In the genomic region with DNA sequence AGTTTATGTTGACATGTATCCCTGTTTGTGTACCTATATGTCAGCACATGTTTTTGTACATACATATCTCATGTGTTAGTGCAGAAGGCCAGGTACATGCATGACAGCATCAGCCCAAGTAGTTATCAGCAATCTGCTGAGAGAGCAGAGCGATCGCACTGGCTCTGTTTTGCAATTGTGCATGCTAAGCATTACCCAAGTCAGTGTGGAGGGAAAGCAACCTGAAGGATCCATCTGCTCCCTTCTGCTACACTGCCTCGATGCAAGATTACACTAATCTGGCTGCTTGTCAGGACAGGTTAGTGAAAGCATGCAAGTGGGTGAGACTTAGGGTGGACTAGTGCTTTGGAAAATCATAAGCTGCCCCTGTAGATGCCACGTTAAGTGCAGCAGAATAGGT, we compare ENCODE assay signal across 26 cellular contexts.
DNase-seq lines count a peak whose midpoint lies in the region; ATAC-seq, FAIRE-seq and TF ChIP-seq lines count a peak whose summit lies in the region.
"Had no signal": no experiment of that assay in that cellular context is flagged by ENCODE, and none has a peak within 500 bp of the region (broad histone marks: within the 10 kb centered on the region; RNA-seq: fewer than 3 reads in every experiment).

No MANE protein-coding gene starts in this region.

- 76% methylated on average over 4 of the region's 4 CpGs for WGBS in mammary epithelial cell (ENCODE audit: low coverage, missing lambda C conversion rate)
- 90% methylated on average over 4 of the region's 4 CpGs; no CpG with 5 or more reads in 1 of the 2 experiments for WGBS in H1 (ENCODE audit: extremely low coverage in 1 of 2, insufficient coverage in 1 of 2, insufficient read length in 1 of 2, insufficient replicate concordance in 2 of 2, low coverage in 1 of 2, low lambda C conversion rate in 2 of 2, missing lambda C conversion rate in 1 of 2), 2 experiments

- no peaks in the 10 kb centered on the region for H3K79me2 ChIP-seq in mammary epithelial cell (ENCODE audit: insufficient read depth, low read length)
- H3K79me2 ChIP-seq in H1 (ENCODE audit: control insufficient read depth in 1 of 2, insufficient read depth in 2 of 2, low read length in 2 of 2), result no peaks in the 10 kb centered on the region

- no peak overlapping the region for H2BK5ac ChIP-seq in H1 (ENCODE audit: low read depth, low read length)

- H3K27ac Mint-ChIP-seq in stimulated activated naive CD8-positive, alpha-beta T cell treated with anti-CD3 and anti-CD28 coated beads, Interleukin-15, amount 100 ng/mL, for 72 hours, result no peak overlapping the region
- no peak overlapping the region for H3K27ac Mint-ChIP-seq in stimulated activated memory B cell treated with anti-CD40 and anti-IgM and Interleukin-4, amounts not matched to agents 10 μg/mL and 1 μg/mL and 100 μg/mL, for 72 hours
- H3K27ac Mint-ChIP-seq: activated CD8-positive, alpha-beta T cell treated with anti-CD3 and anti-CD28 coated beads, Interleukin-2, amount 10 ng/mL, durations not matched to agents 7 days and 5 days; activated naive CD8-positive, alpha-beta T cell; B cell; CD8-positive, alpha-beta memory T cell; natural killer cell treated with Interleukin-12 subunit alpha and Interleukin-12 subunit beta and Interleukin-15 and Interleukin-18, amount 100 ng/mL, for 72 hours had no signal

- H3K9me3 ChIP-seq in mammary epithelial cell (replicated peaks; ENCODE audit: insufficient read depth, low read length) (no peaks in the 10 kb centered on the region), breast epithelium (no peaks in the 10 kb centered on the region), H1 (ENCODE audit: insufficient read depth in 2 of 2, low read depth in 1 of 2, low read length in 1 of 2) (no peaks in the 10 kb centered on the region), upper lobe of right lung (no peaks in the 10 kb centered on the region), left ventricle myocardium inferior (replicated peaks) (no peaks in the 10 kb centered on the region)
- H3K9me3 ChIP-seq: A549, ascending aorta, thoracic aorta, vagina had no signal

- H2BK20ac ChIP-seq in H1 (ENCODE audit: low read length), result no peak overlapping the region

- H3K4me1 ChIP-seq in mammary epithelial cell (ENCODE audit: insufficient read depth, low read length), result no peaks in the 10 kb centered on the region
- no peaks in the 10 kb centered on the region for H3K4me1 ChIP-seq in breast epithelium
- peaks cover 0 to 6% (median 1%) of the 10 kb centered on the region in 4 experiments; a peak in 2 of 7 replicates for H3K4me1 ChIP-seq in H1 (replicated peaks in 1 of 4; ENCODE audit: control insufficient read depth in 3 of 4, insufficient read depth in 4 of 4, low read length in 3 of 4)
- no peaks in the 10 kb centered on the region for H3K4me1 ChIP-seq in upper lobe of right lung
- H3K4me1 ChIP-seq in left ventricle myocardium inferior, result peaks cover 14% of the 10 kb centered on the region
- H3K4me1 ChIP-seq: A549, ascending aorta, vagina had no signal

- no peak overlapping the region for H3K4ac ChIP-seq in H1 (replicated peaks; ENCODE audit: insufficient read length, low read depth, low read length)

- DNase-seq in mammary epithelial cell, result peak; percentile 6
- no peak for DNase-seq in breast epithelium (ENCODE audit: low spot score in 2 of 2)
- DNase-seq in NCI-H524 treated with DMSO at 0.1 percent for 48 hours (lab: John Stamatoyannopoulos, UW), result peak; percentile 83
- no peak for DNase-seq in H1 (ENCODE audit: low read depth in 1 of 2, low spot score in 2 of 2)
- no peak for DNase-seq in upper lobe of right lung
- no peak for DNase-seq in left ventricle myocardium inferior
- DNase-seq in stimulated activated naive CD8-positive, alpha-beta T cell treated with anti-CD3 and anti-CD28 coated beads, Interleukin-15, amount 100 ng/mL, for 72 hours, result no peak
- DNase-seq: activated CD4-positive, alpha-beta T cell treated with anti-CD3 and anti-CD28 coated beads for 1 hour; activated CD8-positive, alpha-beta T cell treated with anti-CD3 and anti-CD28 coated beads, Interleukin-2, amount 10 ng/mL, durations not matched to agents 7 days and 5 days; CD8-positive, alpha-beta memory T cell; central memory CD4-positive, alpha-beta T cell; GDM1; Karpas-422; NCI-H526; stimulated activated naive CD8-positive, alpha-beta T cell treated with anti-CD3 and anti-CD28 coated beads, Interleukin-15, Interleukin-2, amounts not matched to agents 100 U/mL and 50 U/mL, for 24 hours; T-helper 2 cell had no signal

- no peaks in the 10 kb centered on the region for H3K4me1 Mint-ChIP-seq in stimulated activated naive CD8-positive, alpha-beta T cell treated with anti-CD3 and anti-CD28 coated beads, Interleukin-15, amount 100 ng/mL, for 72 hours
- H3K4me1 Mint-ChIP-seq in stimulated activated memory B cell treated with anti-CD40 and anti-IgM and Interleukin-4, amounts not matched to agents 10 μg/mL and 1 μg/mL and 100 μg/mL, for 72 hours, result no peaks in the 10 kb centered on the region
- H3K4me1 Mint-ChIP-seq: B cell had no signal

- CTCF ChIA-PET in mammary epithelial cell (lab: Charles Lee; ENCODE audit: low non-redundant PET), result no interaction called here
- CTCF ChIA-PET in H1 (lab: Charles Lee; ENCODE audit: partially characterized antibody), result no interaction called here

- intact Hi-C loops in mammary epithelial cell (cut with micrococcal nuclease), result no loop called here
- intact Hi-C loops in breast epithelium (cut with DNase I; ENCODE audit: low total_unique reads), result no loop called here
- intact Hi-C loops in upper lobe of right lung (cut with DNase I), result no loop called here
- intact Hi-C loops in left ventricle myocardium inferior (cut with micrococcal nuclease), result no loop called here

- TF ChIP-seq EP300 in H1 (IDR thresholded peaks at IDR 0.05; ENCODE audit: borderline replicate concordance in 1 of 2, low read depth in 2 of 2, low read length in 2 of 2), result no peak

- no peaks in the 10 kb centered on the region for H3K9me3 Mint-ChIP-seq in stimulated activated naive CD8-positive, alpha-beta T cell treated with anti-CD3 and anti-CD28 coated beads, Interleukin-15, amount 100 ng/mL, for 72 hours
- H3K9me3 Mint-ChIP-seq in stimulated activated memory B cell treated with anti-CD40 and anti-IgM and Interleukin-4, amounts not matched to agents 10 μg/mL and 1 μg/mL and 100 μg/mL, for 72 hours, result peaks cover 3% of the 10 kb centered on the region
- H3K9me3 Mint-ChIP-seq: natural killer cell treated with Interleukin-12 subunit alpha and Interleukin-12 subunit beta and Interleukin-15 and Interleukin-18, amount 100 ng/mL, for 72 hours had no signal

- H3K9ac ChIP-seq in mammary epithelial cell (ENCODE audit: insufficient read depth, low read length), result no peak overlapping the region
- no peak overlapping the region for H3K9ac ChIP-seq in H1 (replicated peaks in 1 of 4; ENCODE audit: extremely low read depth in 1 of 4, low read depth in 3 of 4, low read length in 3 of 4)

- H4K8ac ChIP-seq in H1 (ENCODE audit: extremely low read depth, insufficient read depth, low read length), result no peak overlapping the region

- no peaks in the 10 kb centered on the region for H3K27me3 Mint-ChIP-seq in stimulated activated naive CD8-positive, alpha-beta T cell treated with anti-CD3 and anti-CD28 coated beads, Interleukin-15, amount 100 ng/mL, for 72 hours
- no peaks in the 10 kb centered on the region for H3K27me3 Mint-ChIP-seq in stimulated activated memory B cell treated with anti-CD40 and anti-IgM and Interleukin-4, amounts not matched to agents 10 μg/mL and 1 μg/mL and 100 μg/mL, for 72 hours
- H3K27me3 Mint-ChIP-seq: activated naive CD8-positive, alpha-beta T cell; B cell; CD8-positive, alpha-beta memory T cell; natural killer cell treated with Interleukin-12 subunit alpha and Interleukin-12 subunit beta and Interleukin-15 and Interleukin-18, amount 100 ng/mL, for 72 hours had no signal

- H3K14ac ChIP-seq in H1 (ENCODE audit: insufficient read length), result no peak overlapping the region

- dilution Hi-C loops in mammary epithelial cell (cut with HindIII; ENCODE audit: low sequenced_read_pairs), result no loop called here

- H3K4me2 ChIP-seq in mammary epithelial cell (ENCODE audit: insufficient read depth, low read depth, low read length) (no peak overlapping the region), H1 (ENCODE audit: insufficient read depth in 1 of 2, low read depth in 2 of 2, low read length in 2 of 2) (no peak overlapping the region)
- H3K4me2 ChIP-seq: A549 had no signal

- no peak overlapping the region for H2BK120ac ChIP-seq in H1 (replicated peaks; ENCODE audit: low read depth, low read length)

- H3K4me3 ChIP-seq in mammary epithelial cell (replicated peaks in 1 of 3; ENCODE audit: insufficient read depth in 1 of 3, low read depth in 2 of 3, low read length in 3 of 3), result no peak overlapping the region
- H3K4me3 ChIP-seq in breast epithelium, result no peak overlapping the region
- no peak overlapping the region for H3K4me3 ChIP-seq in H1 (ENCODE audit: extremely low read depth in 1 of 4, insufficient read depth in 2 of 4, low read depth in 3 of 4, low read length in 4 of 4)
- H3K4me3 ChIP-seq in upper lobe of right lung, result no peak overlapping the region
- H3K4me3 ChIP-seq in left ventricle myocardium inferior, result no peak overlapping the region
- H3K4me3 ChIP-seq: A549, ascending aorta, thoracic aorta, vagina had no signal

- H3K79me1 ChIP-seq in H1 (ENCODE audit: low read depth, low read length), result no peaks in the 10 kb centered on the region; the same call in 1 of the 2 replicates

- no peak overlapping the region for H3K4me3 Mint-ChIP-seq in stimulated activated naive CD8-positive, alpha-beta T cell treated with anti-CD3 and anti-CD28 coated beads, Interleukin-15, amount 100 ng/mL, for 72 hours
- H3K4me3 Mint-ChIP-seq in stimulated activated memory B cell treated with anti-CD40 and anti-IgM and Interleukin-4, amounts not matched to agents 10 μg/mL and 1 μg/mL and 100 μg/mL, for 72 hours, result no peak overlapping the region
- H3K4me3 Mint-ChIP-seq: activated CD8-positive, alpha-beta T cell treated with anti-CD3 and anti-CD28 coated beads, Interleukin-2, amount 10 ng/mL, durations not matched to agents 7 days and 5 days; activated naive CD8-positive, alpha-beta T cell; B cell; CD8-positive, alpha-beta memory T cell; natural killer cell treated with Interleukin-12 subunit alpha and Interleukin-12 subunit beta and Interleukin-15 and Interleukin-18, amount 100 ng/mL, for 72 hours had no signal

- TF ChIP-seq CTCF in mammary epithelial cell (conservative IDR thresholded peaks at IDR 0.05 in 1 of 2, IDR thresholded peaks at IDR 0.05 in 1 of 2; ENCODE audit: extremely low read depth in 1 of 2, insufficient read depth in 1 of 2, low read depth in 1 of 2, low read length in 2 of 2), result no peak
- no peak for TF ChIP-seq CTCF in breast epithelium (IDR thresholded peaks at IDR 0.05)
- no peak for TF ChIP-seq CTCF in H1 (IDR thresholded peaks at IDR 0.05; ENCODE audit: control extremely low read depth in 1 of 3, insufficient read depth in 1 of 3, low read depth in 1 of 3, low read length in 3 of 3)
- TF ChIP-seq CTCF in upper lobe of right lung (IDR thresholded peaks at IDR 0.05), result no peak
- no peak for TF ChIP-seq CTCF in left ventricle myocardium inferior (IDR thresholded peaks at IDR 0.05; ENCODE audit: borderline replicate concordance)

- TF ChIP-seq RAD21 in H1 (IDR thresholded peaks at IDR 0.05 in 1 of 2, conservative IDR thresholded peaks at IDR 0.05 in 1 of 2; ENCODE audit: low read depth in 2 of 2, low read length in 2 of 2), result no peak

- no TSS peak for BruUV-seq in mammary epithelial cell (replicated peaks; lab: Mats Ljungman, UMichigan)

- H3K36me3 ChIP-seq in mammary epithelial cell (ENCODE audit: insufficient read depth, low read length) (peaks cover 1% of the 10 kb centered on the region), breast epithelium (no peaks in the 10 kb centered on the region), H1 (ENCODE audit: control insufficient read depth in 2 of 4, insufficient read depth in 4 of 4, low read length in 3 of 4) (no peaks in the 10 kb centered on the region), upper lobe of right lung (peaks cover 9% of the 10 kb centered on the region), left ventricle myocardium inferior (peaks cover 2% of the 10 kb centered on the region)
- H3K36me3 ChIP-seq: ascending aorta, thoracic aorta, vagina had no signal

- no peaks in the 10 kb centered on the region for H3K23me2 ChIP-seq in H1 (ENCODE audit: low read depth, low read length)

- no peak for FAIRE-seq in H1 (lab: Jason Lieb, UNC)
- FAIRE-seq: A549, keratinocyte had no signal

- no peak for ATAC-seq in upper lobe of right lung
- ATAC-seq in stimulated activated naive CD8-positive, alpha-beta T cell treated with anti-CD3 and anti-CD28 coated beads, Interleukin-15, amount 100 ng/mL, for 72 hours, result no peak
- no peak for ATAC-seq in stimulated activated memory B cell treated with anti-CD40 and anti-IgM and Interleukin-4, amounts not matched to agents 10 μg/mL and 1 μg/mL and 100 μg/mL, for 72 hours
- ATAC-seq: A549; activated CD8-positive, alpha-beta T cell treated with anti-CD3 and anti-CD28 coated beads, Interleukin-2, amount 10 ng/mL, durations not matched to agents 7 days and 5 days; natural killer cell treated with Interleukin-12 subunit alpha and Interleukin-12 subunit beta and Interleukin-15 and Interleukin-18, amount 100 ng/mL, for 72 hours; stimulated activated naive CD8-positive, alpha-beta T cell treated with anti-CD3 and anti-CD28 coated beads, Interleukin-15, Interleukin-2, amounts not matched to agents 100 U/mL and 50 U/mL, for 24 hours had no signal

- H4K20me1 ChIP-seq in mammary epithelial cell (ENCODE audit: insufficient read depth, low read length) (no peaks in the 10 kb centered on the region), H1 (replicated peaks in 1 of 2; ENCODE audit: control insufficient read depth in 1 of 2, insufficient read depth in 2 of 2, low read length in 2 of 2) (peaks cover 0 to 3% of the 10 kb centered on the region in 2 experiments)

- no peak overlapping the region for H2BK12ac ChIP-seq in H1 (ENCODE audit: low read depth, low read length)

- H3K36me3 Mint-ChIP-seq in stimulated activated memory B cell treated with anti-CD40 and anti-IgM and Interleukin-4, amounts not matched to agents 10 μg/mL and 1 μg/mL and 100 μg/mL, for 72 hours, result peaks cover 6% of the 10 kb centered on the region
- H3K36me3 Mint-ChIP-seq: natural killer cell treated with Interleukin-12 subunit alpha and Interleukin-12 subunit beta and Interleukin-15 and Interleukin-18, amount 100 ng/mL, for 72 hours had no signal

- H2AK5ac ChIP-seq in H1 (ENCODE audit: low read depth, low read length), result 0 out of 2 replicates have a peak overlapping the region, but pooled peaks have one; percentile 40

- H3K23ac ChIP-seq in H1 (ENCODE audit: insufficient read length), result no peak overlapping the region

- in situ Hi-C loops in mammary epithelial cell (cut with MboI; ENCODE audit: low sequenced_read_pairs in 2 of 2), result no loop called here

- H3K27me3 ChIP-seq in mammary epithelial cell (ENCODE audit: insufficient read depth, low read length) (no peaks in the 10 kb centered on the region), breast epithelium (no peaks in the 10 kb centered on the region), H1 (replicated peaks in 1 of 4; ENCODE audit: control insufficient read depth in 3 of 4, extremely low read depth in 1 of 4, insufficient read depth in 3 of 4, low read length in 3 of 4) (no peaks in the 10 kb centered on the region), upper lobe of right lung (no peaks in the 10 kb centered on the region), left ventricle myocardium inferior (ENCODE audit: low read depth) (no peaks in the 10 kb centered on the region)
- H3K27me3 ChIP-seq: ascending aorta, vagina had no signal

- no peak overlapping the region for H4K91ac ChIP-seq in H1 (replicated peaks; ENCODE audit: insufficient read length, low read length)

- H4K5ac ChIP-seq in H1 (ENCODE audit: insufficient read length, low read depth, low read length), result no peak overlapping the region

- no peak overlapping the region for H2BK15ac ChIP-seq in H1 (ENCODE audit: low read length)

- POLR2A ChIA-PET in H1 (lab: Charles Lee; ENCODE audit: partially characterized antibody), result no interaction called here

- H2AFZ ChIP-seq in mammary epithelial cell (ENCODE audit: low read depth, low read length) (no peak overlapping the region), H1 (ENCODE audit: low read length) (no peak overlapping the region)

- H3K56ac ChIP-seq in H1 (replicated peaks; ENCODE audit: insufficient read length, low read depth, low read length), result no peak overlapping the region

- H3K18ac ChIP-seq in H1 (ENCODE audit: extremely low read depth, low read length), result no peak overlapping the region

- TF ChIP-seq POLR2A in breast epithelium (IDR thresholded peaks at IDR 0.05) (no peak), H1 (IDR thresholded peaks at IDR 0.05; ENCODE audit: control extremely low read depth in 1 of 2, low read depth in 2 of 2, low read length in 2 of 2) (no peak)

- H3K27ac ChIP-seq in mammary epithelial cell (ENCODE audit: insufficient read depth, low read depth, low read length), result no peak overlapping the region
- no peak overlapping the region for H3K27ac ChIP-seq in breast epithelium
- H3K27ac ChIP-seq in H1 (ENCODE audit: low read depth, low read length), result no peak overlapping the region
- no peak overlapping the region for H3K27ac ChIP-seq in upper lobe of right lung
- no peak overlapping the region for H3K27ac ChIP-seq in left ventricle myocardium inferior (replicated peaks)
- H3K27ac ChIP-seq: A549, ascending aorta, HL-60, thoracic aorta, vagina had no signal

Comparison
In these comparisons a context has a peak if more than half of its experiments do, and no peak if none do; other contexts are left out.
1. DNase-seq: peak in mammary epithelial cell (single experiment) and NCI-H524 treated with DMSO at 0.1 percent for 48 hours (single experiment); none in breast epithelium (0 of 2), H1 (0 of 2), upper lobe of right lung (single experiment), left ventricle myocardium inferior (single experiment) and stimulated activated naive CD8-positive, alpha-beta T cell treated with anti-CD3 and anti-CD28 coated beads, Interleukin-15, amount 100 ng/mL, for 72 hours (0 of 2).